28 cellular contexts compared by ENCODE assay signal in genomic region chr14:61221906-61222305, GRCh38. TPM values are rescaled to one million over a fixed set of nuclear protein-coding genes. Genes with fewer than 3 reads are reported as not detected.
DNase-seq lines count a peak whose midpoint lies in the region; ATAC-seq, FAIRE-seq and TF ChIP-seq lines count a peak whose summit lies in the region.
"Had no signal": no experiment of that assay in that cellular context is flagged by ENCODE, and none has a peak within 500 bp of the region (broad histone marks: within the 10 kb centered on the region; RNA-seq: fewer than 3 reads in every experiment).

No MANE protein-coding gene starts in this region.

- H3K4me3 ChIP-seq in epithelial cell of esophagus (ENCODE audit: low read length): no peak overlapping the region
- H3K4me3 ChIP-seq in thyroid gland (replicated peaks in 1 of 3): no peak overlapping the region
- H3K4me3 ChIP-seq: breast epithelium, colonic mucosa, esophagus muscularis mucosa had no signal

- 4 to 8% methylated on average over 3 of the region's 3 CpGs for WGBS in thyroid gland, 2 donors

- FAIRE-seq in frontal cortex (lab: Jason Lieb, UNC): no peak
- FAIRE-seq: GM18507 had no signal

- intact Hi-C loops in thyroid gland (cut with DNase I): no loop called here

- no peak for TF ChIP-seq POLR2A in thyroid gland (IDR thresholded peaks at IDR 0.05)

- TF ChIP-seq CTCF in epithelial cell of esophagus (IDR thresholded peaks at IDR 0.05; ENCODE audit: insufficient read depth, low read depth, low read length, missing control alignments) (no peak), thyroid gland (IDR thresholded peaks at IDR 0.05) (no peak)

- ATAC-seq in HG03457 (IDR thresholded peaks at IDR 0.05; ENCODE audit: unreplicated experiment): no peak
- ATAC-seq: activated T-cell treated with anti-CD3 and anti-CD28 coated beads, Interleukin-2, amount 50 U/mL, for 72 hours had no signal

- no peaks in the 10 kb centered on the region for H3K9me3 ChIP-seq in thyroid gland
- H3K9me3 ChIP-seq: breast epithelium, colonic mucosa, esophagus muscularis mucosa had no signal

- peaks cover 17 to 36% of the 10 kb centered on the region in 2 donors for H3K4me1 ChIP-seq in thyroid gland
- H3K4me1 ChIP-seq: breast epithelium, colonic mucosa had no signal

- peak in 2 of 3 experiments; percentile 53 to 73 for DNase-seq in NCI-H1417 (lab: John Stamatoyannopoulos, UW)
- no peak for DNase-seq in NCI-H1417 treated with DMSO at 0.1 percent for 48 hours (lab: John Stamatoyannopoulos, UW)
- DNase-seq in NCI-H510A treated with DMSO at 0.1 percent for 48 hours (lab: John Stamatoyannopoulos, UW): peak; percentile 61
- peak; percentile 45 for DNase-seq in epithelial cell of esophagus (ENCODE audit: low read depth)
- DNase-seq in thyroid gland: peak; percentile 47 to 52
- DNase-seq in frontal cortex (ENCODE audit: low spot score in 2 of 2): no peak
- no peak for DNase-seq in T1000 (lab: John Stamatoyannopoulos, UW)
- DNase-seq: activated CD4-positive, alpha-beta T cell treated with anti-CD3 and anti-CD28 coated beads for 48 hours; activated naive CD4-positive, alpha-beta T cell treated with anti-CD3 and anti-CD28 coated beads for 36 hours; activated T-cell treated with anti-CD3 and anti-CD28 coated beads, Interleukin-2, amount 50 U/mL, for 72 hours; amygdala; CD4-positive, alpha-beta T cell; colonic mucosa; foreskin melanocyte; GOT3; KG1; left cardiac atrium; NCI-H1694 treated with DMSO at 0.1 percent for 48 hours; NCI-H446 treated with DMSO at 0.1 percent for 48 hours; retina; T-helper 2 cell had no signal

- no peaks in the 10 kb centered on the region for H3K27me3 ChIP-seq in thyroid gland
- H3K27me3 ChIP-seq: breast epithelium, colonic mucosa, esophagus muscularis mucosa had no signal

- H3K27ac ChIP-seq in thyroid gland: peak overlapping the region; percentile 4 to 73 (median 66)
- H3K27ac ChIP-seq: 22Rv1, breast epithelium, colonic mucosa, esophagus muscularis mucosa, RWPE1 had no signal

- no peaks in the 10 kb centered on the region for H3K36me3 ChIP-seq in thyroid gland
- H3K36me3 ChIP-seq: breast epithelium, colonic mucosa, esophagus muscularis mucosa had no signal

RNA-seq across cellular contexts. Expression of gene TMEM30B, which starts 59.2 kb away (rescaled TPM):
- total RNA-seq in thyroid gland (100 to 1,000 TPM in 3 of 4 donors, 10 to 100 TPM in 1; 91.0 to 153 (median 124) TPM), frontal cortex (under 0.01 TPM)
- total RNA-seq: HT1080 had no signal

Comparison
In these comparisons a context has a peak if more than half of its experiments do, and no peak if none do; other contexts are left out.
1. DNase-seq: peak in NCI-H1417 (2 of 3), NCI-H510A treated with DMSO at 0.1 percent for 48 hours (single experiment), epithelial cell of esophagus (single experiment) and thyroid gland (2 of 2); none in NCI-H1417 treated with DMSO at 0.1 percent for 48 hours (single experiment), frontal cortex (0 of 2) and T1000 (single experiment).
2. RNA of gene TMEM30B, which starts 59.2 kb away (total RNA-seq): 91.0 to 153 TPM in thyroid gland; under 0.01 TPM in frontal cortex (single experiment); every median in the first group is over 10 times any median in the second.